In genomic region chr5:40374853-40375252, GRCh38 we compare ENCODE assay signal across 15 cellular contexts.
DNase-seq lines count a peak whose midpoint lies in the region; FAIRE-seq and TF ChIP-seq lines count a peak whose summit lies in the region.
"Had no signal": no experiment of that assay in that cellular context is flagged by ENCODE, and none has a peak within 500 bp of the region (broad histone marks: within the 10 kb centered on the region; RNA-seq: fewer than 3 reads in every experiment).

No MANE protein-coding gene starts in this region.

- no peaks in the 10 kb centered on the region for H3K79me2 ChIP-seq in endothelial cell of umbilical vein (ENCODE audit: control insufficient read depth, insufficient read depth, low read length)
- no peaks in the 10 kb centered on the region for H3K79me2 ChIP-seq in hepatocyte

- H3K36me3 ChIP-seq in endothelial cell of umbilical vein (ENCODE audit: control insufficient read depth in 2 of 2, extremely low read depth in 1 of 2, insufficient read depth in 2 of 2, low read length in 2 of 2) (no peaks in the 10 kb centered on the region), hepatocyte (replicated peaks; ENCODE audit: insufficient read depth, low read depth) (no peaks in the 10 kb centered on the region), suprapubic skin (no peaks in the 10 kb centered on the region)
- H3K36me3 ChIP-seq: BE2C had no signal

- H3K27ac ChIP-seq in VCaP (peak overlapping the region; percentile 81), endothelial cell of umbilical vein (ENCODE audit: insufficient read depth, low read depth, low read length) (no peak overlapping the region), hepatocyte (no peak overlapping the region), suprapubic skin (no peak overlapping the region)
- H3K27ac ChIP-seq: GM23248 had no signal

- no peaks in the 10 kb centered on the region for H4K20me1 ChIP-seq in endothelial cell of umbilical vein (replicated peaks; ENCODE audit: control insufficient read depth, extremely low read depth, insufficient read depth, low read length)
- no peaks in the 10 kb centered on the region for H4K20me1 ChIP-seq in hepatocyte (ENCODE audit: insufficient read depth, poor library complexity, severe bottlenecking)

- CTCF ChIA-PET in endothelial cell of umbilical vein (lab: Charles Lee), result interaction anchor here (0.6 to 0.9 kb wide), 2 partner anchors 104 to 1371 kb away, joined by 3 to 4 read pairs; no protein-coding TSS in a partner anchor

- DNase-seq in COLO829 (ENCODE audit: low spot score), result peak; percentile 29
- peak; percentile 82 for DNase-seq in endothelial cell of umbilical vein (ENCODE audit: low read depth, low spot score)
- DNase-seq in pulmonary artery endothelial cell (ENCODE audit: low read depth, low spot score), result peak; percentile 3
- DNase-seq in hepatocyte (ENCODE audit: low spot score), result no peak
- DNase-seq in MV-4-11 (lab: John Stamatoyannopoulos, UW), result no peak
- no peak for DNase-seq in NCI-H748 treated with DMSO at 0.1 percent for 48 hours (lab: John Stamatoyannopoulos, UW)
- no peak for DNase-seq in suprapubic skin (ENCODE audit: low spot score in 2 of 2)
- DNase-seq: BE2C; CD8-positive, alpha-beta T cell; DMS53; GF-D8; GM23248 had no signal

- no peaks in the 10 kb centered on the region for H3K9me2 ChIP-seq in hepatocyte (replicated peaks; ENCODE audit: insufficient read depth)

- H3K9ac ChIP-seq in endothelial cell of umbilical vein (replicated peaks; ENCODE audit: extremely low read depth, insufficient read depth, low read length), result no peak overlapping the region
- H3K9ac ChIP-seq: GM23248 had no signal

- intact Hi-C loops in endothelial cell of umbilical vein (cut with micrococcal nuclease), result no loop called here

- WGBS in hepatocyte (ENCODE audit: low lambda C conversion rate, missing lambda C conversion rate), result 82% methylated on average over 6 of the region's 6 CpGs
- 77% methylated on average over 6 of the region's 6 CpGs for WGBS in suprapubic skin

- no peaks in the 10 kb centered on the region for H3K9me1 ChIP-seq in endothelial cell of umbilical vein (replicated peaks; ENCODE audit: control insufficient read depth, extremely low read depth, insufficient read depth, low read length)

- no peak for FAIRE-seq in endothelial cell of umbilical vein (lab: Jason Lieb, UNC)
- FAIRE-seq: A204.1, H54 had no signal

- TF ChIP-seq CTCF in VCaP (conservative IDR thresholded peaks at IDR 0.05), result no peak
- TF ChIP-seq CTCF in endothelial cell of umbilical vein (IDR thresholded peaks at IDR 0.05; ENCODE audit: extremely low read depth in 1 of 2, insufficient read depth in 1 of 2, low read depth in 1 of 2, low read length in 2 of 2), result no peak
- TF ChIP-seq CTCF in hepatocyte (IDR thresholded peaks at IDR 0.05; ENCODE audit: poor library complexity), result no peak
- TF ChIP-seq CTCF in suprapubic skin (IDR thresholded peaks at IDR 0.05), result no peak

- no peaks in the 10 kb centered on the region for H3K9me3 ChIP-seq in endothelial cell of umbilical vein (replicated peaks; ENCODE audit: control insufficient read depth, insufficient read depth, low read length)
- H3K9me3 ChIP-seq in hepatocyte (ENCODE audit: low read depth), result no peaks in the 10 kb centered on the region
- no peaks in the 10 kb centered on the region for H3K9me3 ChIP-seq in suprapubic skin

- H3K4me1 ChIP-seq in endothelial cell of umbilical vein (ENCODE audit: control insufficient read depth, extremely low read depth, insufficient read depth, low read length), result no peaks in the 10 kb centered on the region
- H3K4me1 ChIP-seq in hepatocyte (ENCODE audit: insufficient read depth), result no peaks in the 10 kb centered on the region
- H3K4me1 ChIP-seq in suprapubic skin, result no peaks in the 10 kb centered on the region
- H3K4me1 ChIP-seq: BE2C had no signal

- no peak overlapping the region for H2AFZ ChIP-seq in endothelial cell of umbilical vein (ENCODE audit: low read depth, low read length)
- H2AFZ ChIP-seq in hepatocyte, result no peak overlapping the region
- H2AFZ ChIP-seq: GM23248 had no signal

- H3K27me3 ChIP-seq in endothelial cell of umbilical vein (ENCODE audit: control insufficient read depth in 2 of 2, insufficient read depth in 2 of 2, low read length in 2 of 2) (no peaks in the 10 kb centered on the region), hepatocyte (no peaks in the 10 kb centered on the region), suprapubic skin (no peaks in the 10 kb centered on the region)
- H3K27me3 ChIP-seq: BE2C had no signal

- POLR2A ChIA-PET in endothelial cell of umbilical vein (lab: Charles Lee), result interaction anchor here (0.6 kb wide), 1 partner anchor 305 kb away, joined by 3 read pairs; the partner anchor contains the start of gene PTGER4

- no peak for TF ChIP-seq EP300 in suprapubic skin (IDR thresholded peaks at IDR 0.05)

- H3K4me2 ChIP-seq in endothelial cell of umbilical vein (ENCODE audit: insufficient read depth, low read length) (no peak overlapping the region), hepatocyte (no peak overlapping the region)

- dilution Hi-C loops in endothelial cell of umbilical vein (cut with MboI; ENCODE audit: extremely low pct_ligation_motif_present, low sequenced_read_pairs), result no loop called here

- TF ChIP-seq POLR2A in endothelial cell of umbilical vein (IDR thresholded peaks at IDR 0.05; ENCODE audit: low read depth, low read length), result no peak
- TF ChIP-seq POLR2A in suprapubic skin (IDR thresholded peaks at IDR 0.05), result no peak

- no TSS peak for BruUV-seq in endothelial cell of umbilical vein (replicated peaks; lab: Mats Ljungman, UMichigan)

- H3K4me3 ChIP-seq in endothelial cell of umbilical vein (replicated peaks in 1 of 3; ENCODE audit: insufficient read depth in 1 of 3, low read depth in 1 of 3, low read length in 3 of 3), result no peak overlapping the region
- H3K4me3 ChIP-seq in hepatocyte, result no peak overlapping the region
- H3K4me3 ChIP-seq in suprapubic skin, result no peak overlapping the region
- H3K4me3 ChIP-seq: GM23248 had no signal

TF ChIP-seq in endothelial cell of umbilical vein, 7 proteins besides CTCF, POLR2A, EP300 and RAD21:
- TF ChIP-seq GATA2 (IDR thresholded peaks at IDR 0.05; ENCODE audit: insufficient read depth, insufficient read length, low read depth, low read length), result no peak
- TF ChIP-seq JUN (IDR thresholded peaks at IDR 0.05; ENCODE audit: borderline replicate concordance, insufficient read depth, insufficient read length, low read depth), result no peak
- TF ChIP-seq MYC (IDR thresholded peaks at IDR 0.05; ENCODE audit: low read depth, low read length), result no peak
- no peak for TF ChIP-seq POLR2AphosphoS5 (IDR thresholded peaks at IDR 0.05; ENCODE audit: insufficient read depth, low read depth, low read length)
- TF ChIP-seq EZH2 (IDR thresholded peaks at IDR 0.05; ENCODE audit: borderline replicate concordance, low read depth, low read length, severe bottlenecking), result no peak
- TF ChIP-seq FOS (IDR thresholded peaks at IDR 0.05; ENCODE audit: borderline replicate concordance, insufficient read depth, low read length), result no peak
- no peak for TF ChIP-seq MAX (IDR thresholded peaks at IDR 0.05; ENCODE audit: insufficient read depth, insufficient read length)

Comparison
In these comparisons a context has a peak if more than half of its experiments do, and no peak if none do; other contexts are left out.
1. DNase-seq: peak in COLO829 (single experiment), endothelial cell of umbilical vein (single experiment) and pulmonary artery endothelial cell (single experiment); none in hepatocyte (single experiment), MV-4-11 (single experiment), NCI-H748 treated with DMSO at 0.1 percent for 48 hours (single experiment) and suprapubic skin (0 of 2).